17 cellular contexts compared by ENCODE assay signal in the genomic region with DNA sequence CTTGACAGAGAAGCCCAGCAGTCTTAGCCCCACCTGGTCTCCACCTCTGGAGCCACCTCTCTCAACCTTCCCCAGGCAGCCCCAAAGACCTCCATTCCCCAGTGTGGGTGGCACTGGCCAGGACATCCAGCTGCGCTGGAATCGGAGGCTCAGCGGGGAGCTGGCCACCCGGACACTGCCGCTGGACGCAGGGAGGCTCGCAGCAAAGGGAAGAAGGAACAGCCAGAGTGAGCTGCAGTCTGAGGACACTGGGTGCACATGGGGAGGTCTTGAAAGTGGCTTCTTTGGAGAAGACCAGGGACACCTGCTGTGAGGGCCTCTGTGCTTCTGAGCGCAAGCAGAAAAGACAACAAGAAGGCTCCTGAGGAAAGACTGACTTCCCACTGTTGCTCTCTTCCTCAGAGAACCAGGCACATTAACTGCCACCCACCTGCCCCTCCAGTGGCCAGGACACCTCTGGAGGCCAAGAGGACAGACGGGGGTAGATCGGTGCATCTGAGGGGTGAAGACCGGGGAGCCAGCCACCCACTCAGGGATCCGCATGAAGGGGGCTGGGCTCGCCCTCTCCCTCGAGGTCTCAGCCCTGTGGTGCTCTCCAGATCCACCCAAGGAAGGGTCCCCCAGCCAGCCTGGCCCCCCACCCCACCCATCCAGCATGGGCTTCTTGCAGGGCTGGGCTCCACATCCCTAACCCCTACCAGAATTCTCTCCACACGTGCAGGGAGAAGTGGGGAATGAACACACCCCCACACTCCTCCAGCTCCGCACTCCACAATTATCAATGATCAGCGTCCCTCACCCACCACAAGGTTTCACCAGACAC. TPM values are rescaled to one million over a fixed set of nuclear protein-coding genes. Genes with fewer than 3 reads are reported as not detected.
A peak's percentile ranks its signal among the peaks of the same experiment; 100 is the strongest.
DNase-seq lines count a peak whose midpoint lies in the region; ATAC-seq and TF ChIP-seq lines count a peak whose summit lies in the region.
"Had no signal": no experiment of that assay in that cellular context is flagged by ENCODE, and none has a peak within 500 bp of the region (broad histone marks: within the 10 kb centered on the region; RNA-seq: fewer than 3 reads in every experiment).

No MANE protein-coding gene starts in this region.

- 79 to 82% (median 82%) methylated on average over 17 of the region's 17 CpGs for WGBS in ovary, 3 donors

- H3K27me3 Mint-ChIP-seq in activated T-cell treated with anti-CD3 and anti-CD28 coated beads, Interleukin-2, amount 50 U/mL, for 72 hours (ENCODE audit: low read depth): peaks cover 40% of the 10 kb centered on the region
- H3K27me3 Mint-ChIP-seq in WTC11 (ENCODE audit: low read depth): peaks cover 60% of the 10 kb centered on the region

- no peaks in the 10 kb centered on the region for H3K36me3 ChIP-seq in right atrium auricular region
- H3K36me3 ChIP-seq in skeletal muscle tissue (ENCODE audit: control insufficient read depth in 3 of 3, insufficient read depth in 3 of 3, low read length in 3 of 3): no peaks in the 10 kb centered on the region
- no peaks in the 10 kb centered on the region for H3K36me3 ChIP-seq in ovary
- no peaks in the 10 kb centered on the region for H3K36me3 ChIP-seq in PC-9 (ENCODE audit: low read depth)
- H3K36me3 ChIP-seq: neutrophil had no signal

- POLR2A ChIA-PET in WTC11 (lab: Charles Lee): no interaction called here
- POLR2A ChIA-PET in PC-9 (lab: Charles Lee; ENCODE audit: unreplicated experiment): interaction anchor here (0.6 kb wide), 1 partner anchor 53 kb away, joined by 17 read pairs; no protein-coding TSS in a partner anchor

- intact Hi-C loops in ovary (cut with DNase I): no loop called here
- intact Hi-C loops in PC-9 (cut with micrococcal nuclease; ENCODE audit: unreplicated experiment): no loop called here

- peaks cover 11% of the 10 kb centered on the region for H3K4me1 Mint-ChIP-seq in activated T-cell treated with anti-CD3 and anti-CD28 coated beads, Interleukin-2, amount 50 U/mL, for 72 hours (ENCODE audit: low read depth)
- peaks cover 17% of the 10 kb centered on the region for H3K4me1 Mint-ChIP-seq in WTC11

- H3K9me3 ChIP-seq in right atrium auricular region (no peaks in the 10 kb centered on the region), skeletal muscle tissue (ENCODE audit: control insufficient read depth in 3 of 3, low read length in 3 of 3) (no peaks in the 10 kb centered on the region), ovary (no peaks in the 10 kb centered on the region), PC-9 (ENCODE audit: insufficient read depth, low read depth) (no peaks in the 10 kb centered on the region)
- H3K9me3 ChIP-seq: neutrophil had no signal

- H3K27ac ChIP-seq in right atrium auricular region (peak overlapping the region; percentile 89 to 95), skeletal muscle tissue (ENCODE audit: low read depth, low read length) (peak overlapping the region; percentile 96), ovary (no peak overlapping the region), PC-9 (no peak overlapping the region)
- H3K27ac ChIP-seq: neutrophil had no signal

- H3K9me3 Mint-ChIP-seq in activated T-cell treated with anti-CD3 and anti-CD28 coated beads, Interleukin-2, amount 50 U/mL, for 72 hours: peaks cover 3 to 4% of the 10 kb centered on the region in 2 donors
- H3K9me3 Mint-ChIP-seq in WTC11: peaks cover 1% of the 10 kb centered on the region; the same call in 1 of the 2 replicates
- H3K9me3 Mint-ChIP-seq: activated naive CD8-positive, alpha-beta T cell treated with anti-CD3 and anti-CD28 coated beads, Interleukin-2, amount 10 ng/mL, durations not matched to agents 7 days and 5 days had no signal

- no peak for TF ChIP-seq POLR2A in ovary (IDR thresholded peaks at IDR 0.05)

- H3K36me3 Mint-ChIP-seq in activated T-cell treated with anti-CD3 and anti-CD28 coated beads, Interleukin-2, amount 50 U/mL, for 72 hours (ENCODE audit: insufficient read depth in 2 of 2): peaks cover 2 to 3% of the 10 kb centered on the region in 2 donors
- no peaks in the 10 kb centered on the region for H3K36me3 Mint-ChIP-seq in WTC11
- H3K36me3 Mint-ChIP-seq: activated naive CD8-positive, alpha-beta T cell treated with anti-CD3 and anti-CD28 coated beads, Interleukin-2, amount 10 ng/mL, durations not matched to agents 7 days and 5 days; CD4-positive, alpha-beta memory T cell had no signal

- no peaks in the 10 kb centered on the region for H4K20me1 ChIP-seq in PC-9 (ENCODE audit: insufficient read depth)

- H3K4me3 Mint-ChIP-seq in activated T-cell treated with anti-CD3 and anti-CD28 coated beads, Interleukin-2, amount 50 U/mL, for 72 hours: peak overlapping the region; percentile 10 to 67
- H3K4me3 Mint-ChIP-seq in WTC11: peak overlapping the region; percentile 69

- H3K9ac ChIP-seq in skeletal muscle tissue (ENCODE audit: low read depth in 1 of 3, low read length in 3 of 3): peak overlapping the region; percentile 83 to 87 (median 87)

- no peaks in the 10 kb centered on the region for H3K9me2 ChIP-seq in PC-9 (ENCODE audit: insufficient read depth)

- no peak overlapping the region for H2AFZ ChIP-seq in PC-9

- DNase-seq in activated T-cell treated with anti-CD3 and anti-CD28 coated beads, Interleukin-2, amount 50 U/mL, for 72 hours: no peak
- DNase-seq in activated T-cell treated with anti-CD3 and anti-CD28 coated beads for 4 hours: no peak
- no peak for DNase-seq in WTC11 (ENCODE audit: low spot score)
- DNase-seq in right atrium auricular region (ENCODE audit: low spot score): no peak
- no peak for DNase-seq in ovary
- no peak for DNase-seq in PC-9
- no peak for DNase-seq in foreskin melanocyte
- DNase-seq: activated CD8-positive, alpha-beta memory T cell treated with anti-CD3 and anti-CD28 coated beads for 24 hours; activated naive CD8-positive, alpha-beta T cell treated with anti-CD3 and anti-CD28 coated beads, Interleukin-2, amount 10 ng/mL, durations not matched to agents 7 days and 5 days; CD4-positive, alpha-beta memory T cell; foreskin fibroblast; mammary epithelial cell; NCI-H446; small intestine; stimulated activated naive CD4-positive, alpha-beta T cell had no signal

- no peak for TF ChIP-seq CTCF in WTC11 (IDR thresholded peaks at IDR 0.05)
- TF ChIP-seq CTCF in right atrium auricular region (IDR thresholded peaks at IDR 0.05): no peak
- TF ChIP-seq CTCF in ovary (IDR thresholded peaks at IDR 0.05): no peak
- no peak for TF ChIP-seq CTCF in PC-9 (conservative IDR thresholded peaks at IDR 0.05)

- H3K4me3 ChIP-seq in right atrium auricular region (peak overlapping the region; percentile 51 to 53), skeletal muscle tissue (ENCODE audit: low read length in 3 of 3) (peak overlapping the region in 2 of 3 donors; percentile 74 to 79), ovary (no peak overlapping the region), PC-9 (no peak overlapping the region)

- no peak overlapping the region for H3K4me2 ChIP-seq in PC-9

- no peak for ATAC-seq in activated T-cell treated with anti-CD3 and anti-CD28 coated beads, Interleukin-2, amount 50 U/mL, for 72 hours (replicated peaks in 1 of 2)
- ATAC-seq in WTC11: no peak

- no peak for TF ChIP-seq EP300 in ovary (IDR thresholded peaks at IDR 0.05)

- no peaks in the 10 kb centered on the region for H3K27me3 ChIP-seq in right atrium auricular region
- H3K27me3 ChIP-seq in skeletal muscle tissue (ENCODE audit: control insufficient read depth in 3 of 3, insufficient read depth in 3 of 3, low read length in 3 of 3): peaks cover 3 to 12% (median 7%) of the 10 kb centered on the region in 3 donors
- no peaks in the 10 kb centered on the region for H3K27me3 ChIP-seq in ovary
- H3K27me3 ChIP-seq in PC-9 (ENCODE audit: insufficient read depth, low read depth): peaks cover 34% of the 10 kb centered on the region

- no peak overlapping the region for H3K27ac Mint-ChIP-seq in activated T-cell treated with anti-CD3 and anti-CD28 coated beads, Interleukin-2, amount 50 U/mL, for 72 hours
- H3K27ac Mint-ChIP-seq in WTC11: no peak overlapping the region
- H3K27ac Mint-ChIP-seq: activated naive CD8-positive, alpha-beta T cell treated with anti-CD3 and anti-CD28 coated beads, Interleukin-2, amount 10 ng/mL, durations not matched to agents 7 days and 5 days; CD4-positive, alpha-beta memory T cell had no signal

- H3F3A ChIP-seq in PC-9 (ENCODE audit: insufficient read depth, low read depth): no peaks in the 10 kb centered on the region

- peaks cover 0 to 41% of the 10 kb centered on the region in 2 donors for H3K4me1 ChIP-seq in right atrium auricular region
- peaks cover 37 to 59% (median 53%) of the 10 kb centered on the region in 3 donors for H3K4me1 ChIP-seq in skeletal muscle tissue (ENCODE audit: control insufficient read depth in 3 of 3, insufficient read depth in 3 of 3, low read length in 3 of 3)
- no peaks in the 10 kb centered on the region for H3K4me1 ChIP-seq in ovary (ENCODE audit: insufficient read depth)
- H3K4me1 ChIP-seq in PC-9 (replicated peaks; ENCODE audit: insufficient read depth): no peaks in the 10 kb centered on the region

- CTCF ChIA-PET in WTC11 (lab: Charles Lee): interaction anchor here (1.1 to 1.2 kb wide), 2 partner anchors 83 to 87 kb away, joined by 4 read pairs; no protein-coding TSS in a partner anchor
- CTCF ChIA-PET in PC-9 (lab: Charles Lee): no interaction called here

- no peaks in the 10 kb centered on the region for H3K79me2 ChIP-seq in PC-9 (ENCODE audit: low read depth)

- no TSS peak for BruUV-seq in PC-9 (replicated peaks; lab: Mats Ljungman, UMichigan)

TF ChIP-seq in WTC11, 78 proteins besides CTCF, POLR2A, EP300 and RAD21 (continues in another document):
- no peak for TF ChIP-seq CBFB (CRISPR knock-in tag; IDR thresholded peaks at IDR 0.05; ENCODE audit: low read depth)
- TF ChIP-seq, protein P1, sequence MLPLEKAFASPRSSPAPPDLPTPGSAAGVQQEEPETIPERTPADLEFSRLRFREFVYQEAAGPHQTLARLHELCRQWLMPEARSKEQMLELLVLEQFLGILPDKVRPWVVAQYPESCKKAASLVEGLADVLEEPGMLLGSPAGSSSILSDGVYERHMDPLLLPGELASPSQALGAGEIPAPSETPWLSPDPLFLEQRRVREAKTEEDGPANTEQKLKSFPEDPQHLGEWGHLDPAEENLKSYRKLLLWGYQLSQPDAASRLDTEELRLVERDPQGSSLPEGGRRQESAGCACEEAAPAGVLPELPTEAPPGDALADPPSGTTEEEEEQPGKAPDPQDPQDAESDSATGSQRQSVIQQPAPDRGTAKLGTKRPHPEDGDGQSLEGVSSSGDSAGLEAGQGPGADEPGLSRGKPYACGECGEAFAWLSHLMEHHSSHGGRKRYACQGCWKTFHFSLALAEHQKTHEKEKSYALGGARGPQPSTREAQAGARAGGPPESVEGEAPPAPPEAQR (CRISPR knock-in tag; IDR thresholded peaks at IDR 0.05): no peak

RNA-seq across cellular contexts. Expression of a gene that starts 1.8 kb away (rescaled TPM):
- total RNA-seq in activated T-cell treated with anti-CD3 and anti-CD28 coated beads, Interleukin-2, amount 50 U/mL, for 72 hours: 1 to 10 TPM in 1 of 2 donors, under 1 TPM in 1; 0.86 to 1.4 TPM
- total RNA-seq in WTC11 (2021): 0.41 to 0.53 TPM (median 0.44 TPM) in 3 replicates
- 10 to 100 TPM; 79.9 to 84.7 TPM for total RNA-seq in right atrium auricular region
- total RNA-seq in skeletal muscle tissue: 4.7 TPM
- total RNA-seq in ovary: 1 to 10 TPM in 1 of 7 donors, under 1 TPM in 4, not detected in 2; 0.24 to 1.4 (median 0.45) TPM
- under 1 TPM; 0.22 to 0.48 TPM for polyA plus RNA-seq in ovary
- total RNA-seq in PC-9 (2021): 0.13 and 0.15 TPM in 2 replicates
- total RNA-seq: CD4-positive, alpha-beta memory T cell had no signal
- polyA plus RNA-seq: CD4-positive, alpha-beta memory T cell had no signal

Comparison
In these comparisons a context has a peak if more than half of its experiments do, and no peak if none do; other contexts are left out.
1. H3K27ac ChIP-seq: peak in right atrium auricular region (2 of 2) and skeletal muscle tissue (single experiment); none in ovary (0 of 2) and PC-9 (single experiment).
2. H3K4me3 ChIP-seq: peak in right atrium auricular region (2 of 2) and skeletal muscle tissue (2 of 3); none in ovary (single experiment) and PC-9 (single experiment).
3. RNA of a gene that starts 1.8 kb away (total RNA-seq): 79.9 to 84.7 TPM in right atrium auricular region; 4.7 TPM in skeletal muscle tissue (single experiment), 0.86 to 1.4 TPM in activated T-cell treated with anti-CD3 and anti-CD28 coated beads, Interleukin-2, amount 50 U/mL, for 72 hours, 0.41 to 0.53 TPM in WTC11, 0.24 to 1.4 TPM in ovary and 0.13 to 0.15 TPM in PC-9; every median in the first group is over 10 times any median in the second.